In genomic region chr10:53395449-53395848, GRCh38 we compare ENCODE assay signal across 26 cellular contexts.
"Had no signal": no experiment of that assay in that cellular context is flagged by ENCODE, and none has a peak within 500 bp of the region (broad histone marks: within the 10 kb centered on the region; RNA-seq: fewer than 3 reads in every experiment).

No MANE protein-coding gene starts in this region.

- ATAC-seq: effector memory CD8-positive, alpha-beta T cell; naive thymus-derived CD4-positive, alpha-beta T cell; T-helper 17 cell had no signal

- H3K4me1 ChIP-seq: esophagus squamous epithelium, neural progenitor cell, right atrium auricular region, testis, transverse colon had no signal

- H3K4me2 ChIP-seq: neural progenitor cell had no signal

- H3K4me3 ChIP-seq: esophagus squamous epithelium, neural progenitor cell, right atrium auricular region, testis, transverse colon had no signal

- H3K27ac ChIP-seq: esophagus squamous epithelium, neural progenitor cell, right atrium auricular region, testis, transverse colon had no signal

- DNase-seq: activated CD4-positive, alpha-beta memory T cell treated with anti-CD3 and anti-CD28 coated beads, Interleukin-2, amount 10 ng/mL, durations not matched to agents 7 days and 5 days; activated CD4-positive, alpha-beta T cell treated with anti-CD3 and anti-CD28 coated beads for 1 hour; activated CD4-positive, alpha-beta T cell treated with anti-CD3 and anti-CD28 coated beads, Interleukin-2, amount 10 ng/mL, durations not matched to agents 7 days and 5 days; activated CD8-positive, alpha-beta memory T cell treated with anti-CD3 and anti-CD28 coated beads, Interleukin-2, amount 50 U/mL, for 48 hours; activated gamma-delta T cell treated with Interleukin-2 at 50 U/mL for 16 hours; activated naive CD4-positive, alpha-beta T cell treated with anti-CD3 and anti-CD28 coated beads, Interleukin-2, amount 50 U/mL, for 16 hours; activated T-cell treated with anti-CD3 and anti-CD28 coated beads, Interleukin-2, amount 50 U/mL, for 24 hours; amniotic stem cell; caudate nucleus; cortex of kidney; effector memory CD8-positive, alpha-beta T cell; esophagus squamous epithelium; midbrain; naive thymus-derived CD4-positive, alpha-beta T cell; stimulated activated naive CD4-positive, alpha-beta T cell treated with Interleukin-2 at 50 U/mL for 16 hours; T-helper 17 cell; T1000; testis; transverse colon had no signal

- H2AFZ ChIP-seq: neural progenitor cell had no signal

- H3K4me3 Mint-ChIP-seq: activated CD4-positive, alpha-beta memory T cell treated with anti-CD3 and anti-CD28 coated beads, Interleukin-2, amount 10 ng/mL, durations not matched to agents 7 days and 5 days; activated CD4-positive, alpha-beta T cell treated with anti-CD3 and anti-CD28 coated beads, Interleukin-2, amount 10 ng/mL, durations not matched to agents 7 days and 5 days; activated T-cell treated with anti-CD3 and anti-CD28 coated beads, Interleukin-2, amount 50 U/mL, for 24 hours; effector memory CD8-positive, alpha-beta T cell; naive thymus-derived CD4-positive, alpha-beta T cell; neural progenitor cell; T-helper 17 cell had no signal

- H3K27me3 Mint-ChIP-seq: activated CD4-positive, alpha-beta memory T cell treated with anti-CD3 and anti-CD28 coated beads, Interleukin-2, amount 10 ng/mL, durations not matched to agents 7 days and 5 days; activated CD4-positive, alpha-beta T cell treated with anti-CD3 and anti-CD28 coated beads, Interleukin-2, amount 10 ng/mL, durations not matched to agents 7 days and 5 days; activated T-cell treated with anti-CD3 and anti-CD28 coated beads, Interleukin-2, amount 50 U/mL, for 24 hours; effector memory CD8-positive, alpha-beta T cell; naive thymus-derived CD4-positive, alpha-beta T cell; T-helper 17 cell had no signal

- FAIRE-seq: astrocyte, endothelial cell of umbilical vein, frontal cortex, islet of Langerhans, urothelium cell line had no signal

- H3K36me3 Mint-ChIP-seq: neural progenitor cell had no signal

- H3K9me3 ChIP-seq: testis had no signal

- H3K27me3 ChIP-seq: esophagus squamous epithelium, neural progenitor cell, right atrium auricular region, testis, transverse colon had no signal

- H3K4me1 Mint-ChIP-seq: activated CD4-positive, alpha-beta memory T cell treated with anti-CD3 and anti-CD28 coated beads, Interleukin-2, amount 10 ng/mL, durations not matched to agents 7 days and 5 days; activated CD4-positive, alpha-beta T cell treated with anti-CD3 and anti-CD28 coated beads, Interleukin-2, amount 10 ng/mL, durations not matched to agents 7 days and 5 days; naive thymus-derived CD4-positive, alpha-beta T cell; neural progenitor cell; T-helper 17 cell had no signal

- H3K36me3 ChIP-seq: esophagus squamous epithelium, neural progenitor cell, right atrium auricular region, transverse colon had no signal

- H3K27ac Mint-ChIP-seq: activated CD4-positive, alpha-beta memory T cell treated with anti-CD3 and anti-CD28 coated beads, Interleukin-2, amount 10 ng/mL, durations not matched to agents 7 days and 5 days; activated CD4-positive, alpha-beta T cell treated with anti-CD3 and anti-CD28 coated beads, Interleukin-2, amount 10 ng/mL, durations not matched to agents 7 days and 5 days; activated T-cell treated with anti-CD3 and anti-CD28 coated beads, Interleukin-2, amount 50 U/mL, for 24 hours; effector memory CD8-positive, alpha-beta T cell; naive thymus-derived CD4-positive, alpha-beta T cell; neural progenitor cell; T-helper 17 cell had no signal
